Comparison of ENCODE assay signal across 8 cellular contexts in genomic region chr6:113732384-113732966, GRCh38.
A peak's percentile ranks its signal among the peaks of the same experiment; 100 is the strongest.
DNase-seq lines count a peak whose midpoint lies in the region; ATAC-seq and TF ChIP-seq lines count a peak whose summit lies in the region.

No MANE protein-coding gene starts in this region.

- no peak overlapping the region for H3K4me3 ChIP-seq in sigmoid colon

- peak; percentile 97 for ATAC-seq in left ventricle myocardium superior
- no peak for ATAC-seq in HG02642 (IDR thresholded peaks at IDR 0.05; ENCODE audit: poor library complexity, unreplicated experiment)
- no peak for ATAC-seq in GM19328 (IDR thresholded peaks at IDR 0.05; ENCODE audit: unreplicated experiment)

- peaks cover 0 to 18% (median 7%) of the 10 kb centered on the region in 4 donors for H3K4me1 ChIP-seq in sigmoid colon

- no peaks in the 10 kb centered on the region for H3K9me3 ChIP-seq in sigmoid colon

- intact Hi-C loops in left ventricle myocardium superior (cut with micrococcal nuclease) (no loop called here), sigmoid colon (cut with DNase I) (no loop called here)

- TF ChIP-seq EP300 in sigmoid colon (IDR thresholded peaks at IDR 0.05), result no peak

- H3K36me3 ChIP-seq in sigmoid colon, result no peaks in the 10 kb centered on the region

- H3K27ac ChIP-seq in sigmoid colon, result peak overlapping the region; percentile 4 to 56 (median 46)

- 38 to 72% methylated on average over 4 of the region's 4 CpGs for WGBS in sigmoid colon, 2 donors

- DNase-seq in NCI-H146 (lab: John Stamatoyannopoulos, UW) (peak; percentile 72), anterior cingulate cortex (lab: John Stamatoyannopoulos, UW) (peak in 48 of 58 donors; percentile 4 to 82 (median 40)), left ventricle myocardium superior (peak; percentile 39), sigmoid colon (peak; percentile 75)
- DNase-seq in activated naive CD4-positive, alpha-beta T cell treated with Interleukin-2 at 50 U/mL for 16 hours, result no peak
- no peak for DNase-seq in stimulated activated CD4-positive, alpha-beta T cell treated with anti-CD3 and anti-CD28 coated beads, Interleukin-15, amount 100 ng/mL, for 24 hours

- no peaks in the 10 kb centered on the region for H3K27me3 ChIP-seq in sigmoid colon

- TF ChIP-seq POLR2A in sigmoid colon (IDR thresholded peaks at IDR 0.05), result no peak

- peak in 1 of 4 experiments; percentile 10 for TF ChIP-seq CTCF in sigmoid colon (IDR thresholded peaks at IDR 0.05)

Comparison
In these comparisons a context has a peak if more than half of its experiments do, and no peak if none do; other contexts are left out.
1. DNase-seq: peak in NCI-H146 (single experiment), anterior cingulate cortex (48 of 58), left ventricle myocardium superior (single experiment) and sigmoid colon (single experiment); none in activated naive CD4-positive, alpha-beta T cell treated with Interleukin-2 at 50 U/mL for 16 hours (single experiment) and stimulated activated CD4-positive, alpha-beta T cell treated with anti-CD3 and anti-CD28 coated beads, Interleukin-15, amount 100 ng/mL, for 24 hours (single experiment).